ENCODE assay signal across 9 cellular contexts in the genomic region with DNA sequence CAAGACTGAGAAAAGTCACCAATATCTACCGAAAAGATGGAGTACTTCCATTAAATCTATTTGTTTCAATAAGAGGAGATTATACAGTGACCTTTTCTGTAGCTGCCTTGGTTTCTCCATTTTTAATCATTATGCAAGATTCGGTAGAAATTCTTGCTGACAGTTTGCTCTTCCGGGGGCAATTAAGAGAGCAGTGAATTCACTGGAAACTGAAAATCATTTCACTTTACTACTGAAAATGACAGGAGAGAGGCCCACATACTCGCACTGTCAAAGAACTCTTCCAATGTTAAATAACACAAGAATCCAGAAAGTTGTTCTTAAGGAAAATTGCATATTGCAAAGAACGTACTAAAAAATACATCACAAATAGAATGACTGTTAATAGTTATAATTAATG.
"Had no signal": no experiment of that assay in that cellular context is flagged by ENCODE, and none has a peak within 500 bp of the region (broad histone marks: within the 10 kb centered on the region; RNA-seq: fewer than 3 reads in every experiment).

No MANE protein-coding gene starts in this region.

- ATAC-seq: GM23338, HCT116, HepG2 had no signal

- FAIRE-seq: H1, H54, HepG2 had no signal

- H3K4me3 ChIP-seq: GM23338, HAP-1 had no signal

- H3K9me3 ChIP-seq: HAP-1 had no signal

- H3K36me3 ChIP-seq: HAP-1 had no signal

- H3K4me1 ChIP-seq: HAP-1 had no signal

- H3K27ac ChIP-seq: HL-60 had no signal

- DNase-seq: HFFc6, KBM-7 had no signal
